Comparison of ENCODE assay signal across 30 cellular contexts in genomic region chr6:166355552-166355951, GRCh38. TPM values are rescaled to one million over a fixed set of nuclear protein-coding genes. Genes with fewer than 3 reads are reported as not detected.
"Had no signal": no experiment of that assay in that cellular context is flagged by ENCODE, and none has a peak within 500 bp of the region (broad histone marks: within the 10 kb centered on the region; RNA-seq: fewer than 3 reads in every experiment).

No MANE protein-coding gene starts in this region.

- H3K27ac ChIP-seq: breast epithelium, RWPE1, SJCRH30, VCaP had no signal

- H3K4me2 ChIP-seq: SK-N-SH had no signal

- H3K4me3 ChIP-seq: breast epithelium, SJCRH30 had no signal

- H3K4me1 Mint-ChIP-seq: activated CD8-positive, alpha-beta memory T cell treated with anti-CD3 and anti-CD28 coated beads, Interleukin-2, amount 10 ng/mL, durations not matched to agents 7 days and 5 days; activated naive CD4-positive, alpha-beta T cell treated with anti-CD3 and anti-CD28 coated beads, Interleukin-2, amount 50 U/mL, for 24 hours had no signal

- ATAC-seq: activated CD8-positive, alpha-beta memory T cell treated with anti-CD3 and anti-CD28 coated beads, Interleukin-2, amount 10 ng/mL, durations not matched to agents 7 days and 5 days; Panc1 had no signal

- H3K36me3 ChIP-seq: breast epithelium, SJCRH30 had no signal

- H3K9me3 ChIP-seq: breast epithelium, SJCRH30, SK-N-SH had no signal

- H3K27me3 ChIP-seq: breast epithelium, SJCRH30 had no signal

- H3K4me3 Mint-ChIP-seq: activated CD8-positive, alpha-beta memory T cell treated with anti-CD3 and anti-CD28 coated beads, Interleukin-2, amount 10 ng/mL, durations not matched to agents 7 days and 5 days; activated naive CD4-positive, alpha-beta T cell treated with anti-CD3 and anti-CD28 coated beads, Interleukin-2, amount 50 U/mL, for 24 hours; activated T-cell treated with anti-CD3 and anti-CD28 coated beads, Interleukin-2, amount 50 U/mL, for 24 hours; activated T-helper 1 cell treated with anti-CD3 and anti-CD28 coated beads, Interleukin-12 subunit alpha, Interleukin-12 subunit beta, Interleukin-2, Interleukin-4 antibody, amounts not matched to agents 30 ng/mL and 10 ng/mL and 1 ng/mL, durations not matched to agents 14 hours and 24 hours and 36 hours had no signal

- H3K9ac ChIP-seq: SK-N-SH had no signal

- H3K27ac Mint-ChIP-seq: activated CD8-positive, alpha-beta memory T cell treated with anti-CD3 and anti-CD28 coated beads, Interleukin-2, amount 10 ng/mL, durations not matched to agents 7 days and 5 days; activated naive CD4-positive, alpha-beta T cell treated with anti-CD3 and anti-CD28 coated beads, Interleukin-2, amount 50 U/mL, for 24 hours; activated T-cell treated with anti-CD3 and anti-CD28 coated beads, Interleukin-2, amount 50 U/mL, for 24 hours; activated T-helper 1 cell treated with anti-CD3 and anti-CD28 coated beads, Interleukin-12 subunit alpha, Interleukin-12 subunit beta, Interleukin-2, Interleukin-4 antibody, amounts not matched to agents 30 ng/mL and 10 ng/mL and 1 ng/mL, durations not matched to agents 14 hours and 24 hours and 36 hours had no signal

- H3K9me3 Mint-ChIP-seq: activated T-helper 1 cell treated with anti-CD3 and anti-CD28 coated beads, Interleukin-12 subunit alpha, Interleukin-12 subunit beta, Interleukin-2, Interleukin-4 antibody, amounts not matched to agents 30 ng/mL and 10 ng/mL and 1 ng/mL, durations not matched to agents 14 hours and 24 hours and 36 hours had no signal

- DNase-seq: activated CD4-positive, alpha-beta T cell treated with anti-CD3 and anti-CD28 coated beads for 48 hours; activated CD4-positive, alpha-beta T cell treated with anti-CD3 and anti-CD28 coated beads, Interleukin-2, amount 50 U/mL, for 4 hours; activated CD8-positive, alpha-beta memory T cell treated with anti-CD3 and anti-CD28 coated beads, Interleukin-2, amount 10 ng/mL, durations not matched to agents 7 days and 5 days; activated effector memory CD4-positive, alpha-beta T cell treated with Interleukin-2 at 50 U/mL for 16 hours; activated naive CD4-positive, alpha-beta T cell; activated T-cell treated with anti-CD3 and anti-CD28 coated beads, Interleukin-2, amount 50 U/mL, for 24 hours; aorta; caudate nucleus; KBM-7; NCI-H1092; NCI-H1417; NCI-H2029; NCI-H2107; NCI-H2171 treated with DMSO at 0.1 percent for 48 hours; NCI-H226; NCI-H510A; OCI-M1; Right ventricle myocardium superior; SJCRH30; SK-N-SH; T-helper 1 cell had no signal

RNA-seq across cellular contexts. Expression of gene PRR18, which starts 47.4 kb away (rescaled TPM):
- total RNA-seq: activated CD8-positive, alpha-beta memory T cell treated with anti-CD3 and anti-CD28 coated beads, Interleukin-2, amount 10 ng/mL, durations not matched to agents 7 days and 5 days; activated T-helper 1 cell treated with anti-CD3 and anti-CD28 coated beads, Interleukin-12 subunit alpha, Interleukin-12 subunit beta, Interleukin-2, Interleukin-4 antibody, amounts not matched to agents 30 ng/mL and 10 ng/mL and 1 ng/mL, durations not matched to agents 14 hours and 24 hours and 36 hours; aorta; LHCN-M2; M059J; Right ventricle myocardium superior; T-helper 2 cell treated with Interferon-gamma antibody and Interleukin-4, amounts not matched to agents 100 ng/mL and 5 ng/mL, for 36 hours had no signal
- polyA plus RNA-seq: aorta had no signal
